Comparison of ENCODE assay signal across 7 cellular contexts in genomic region chr1:24735156-24735618, GRCh38. TPM values are rescaled to one million over a fixed set of nuclear protein-coding genes. Genes with fewer than 3 reads are reported as not detected.
DNase-seq lines count a peak whose midpoint lies in the region; ATAC-seq and TF ChIP-seq lines count a peak whose summit lies in the region.

No MANE protein-coding gene starts in this region.

- H3K9me3 Mint-ChIP-seq in dendritic cell treated with granulocyte-macrophage colony-stimulating factor and Interleukin-4, amounts not matched to agents 40 ng/mL and 50 ng/mL, for 4 days, result no peaks in the 10 kb centered on the region
- H3K9me3 Mint-ChIP-seq in mesothelial cell of epicardium, result no peaks in the 10 kb centered on the region
- no peaks in the 10 kb centered on the region for H3K9me3 Mint-ChIP-seq in type B pancreatic cell

- no peaks in the 10 kb centered on the region for H3K27me3 ChIP-seq in Karpas-422 (ENCODE audit: low read length)
- no peaks in the 10 kb centered on the region for H3K27me3 ChIP-seq in thyroid gland

- no peak overlapping the region for H3K4me3 Mint-ChIP-seq in dendritic cell treated with granulocyte-macrophage colony-stimulating factor and Interleukin-4, amounts not matched to agents 40 ng/mL and 50 ng/mL, for 4 days
- no peak overlapping the region for H3K4me3 Mint-ChIP-seq in mesothelial cell of epicardium
- peak overlapping the region; percentile 40 for H3K4me3 Mint-ChIP-seq in type B pancreatic cell

- peak overlapping the region; percentile 83 for H3K27ac Mint-ChIP-seq in dendritic cell treated with granulocyte-macrophage colony-stimulating factor and Interleukin-4, amounts not matched to agents 40 ng/mL and 50 ng/mL, for 4 days
- H3K27ac Mint-ChIP-seq in mesothelial cell of epicardium (peak overlapping the region; percentile 90), type B pancreatic cell (peak overlapping the region; percentile 11)

- intact Hi-C loops in dendritic cell treated with granulocyte-macrophage colony-stimulating factor and Interleukin-4, amounts not matched to agents 40 ng/mL and 50 ng/mL, for 4 days (cut with micrococcal nuclease), result no loop called here
- intact Hi-C loops in thyroid gland (cut with DNase I), result no loop called here

- peaks cover 3% of the 10 kb centered on the region for H3K27me3 Mint-ChIP-seq in dendritic cell treated with granulocyte-macrophage colony-stimulating factor and Interleukin-4, amounts not matched to agents 40 ng/mL and 50 ng/mL, for 4 days
- H3K27me3 Mint-ChIP-seq in mesothelial cell of epicardium (ENCODE audit: low read depth) (no peaks in the 10 kb centered on the region), type B pancreatic cell (no peaks in the 10 kb centered on the region)

- H3K4me1 Mint-ChIP-seq in dendritic cell treated with granulocyte-macrophage colony-stimulating factor and Interleukin-4, amounts not matched to agents 40 ng/mL and 50 ng/mL, for 4 days (ENCODE audit: low read depth), result peaks cover 45% of the 10 kb centered on the region
- H3K4me1 Mint-ChIP-seq in mesothelial cell of epicardium, result peaks cover 22% of the 10 kb centered on the region
- peaks cover 27% of the 10 kb centered on the region for H3K4me1 Mint-ChIP-seq in type B pancreatic cell (ENCODE audit: unreplicated experiment)

- DNase-seq in Karpas-422 (no peak), mesothelial cell of epicardium (ENCODE audit: low spot score in 2 of 2, unreplicated experiment in 2 of 2) (no peak), type B pancreatic cell (ENCODE audit: extremely low spot score, unreplicated experiment) (no peak), thyroid gland (no peak), putamen (ENCODE audit: low spot score) (no peak)

- H3K36me3 Mint-ChIP-seq in dendritic cell treated with granulocyte-macrophage colony-stimulating factor and Interleukin-4, amounts not matched to agents 40 ng/mL and 50 ng/mL, for 4 days (ENCODE audit: low read depth), result no peaks in the 10 kb centered on the region
- H3K36me3 Mint-ChIP-seq in mesothelial cell of epicardium (no peaks in the 10 kb centered on the region), type B pancreatic cell (no peaks in the 10 kb centered on the region)

- H3K27ac ChIP-seq in Karpas-422 (ENCODE audit: low read length) (0 out of 2 replicates have a peak overlapping the region, but pooled peaks have one; percentile 9), thyroid gland (peak overlapping the region in 1 of 3 donors; percentile 11)

- ATAC-seq in GM18861 (IDR thresholded peaks at IDR 0.05; ENCODE audit: unreplicated experiment), result no peak

- peak overlapping the region; percentile 8; the same call in 1 of the 2 replicates for H3K9ac ChIP-seq in Karpas-422 (ENCODE audit: low read length)

- H3K9me3 ChIP-seq in Karpas-422 (ENCODE audit: low read length) (no peaks in the 10 kb centered on the region), thyroid gland (no peaks in the 10 kb centered on the region)

- H3K4me2 ChIP-seq in Karpas-422 (ENCODE audit: low read depth, low read length, poor library complexity, severe bottlenecking), result peak overlapping the region; percentile 47

- H3K9me2 ChIP-seq in Karpas-422 (replicated peaks; ENCODE audit: insufficient read depth, low read length), result no peaks in the 10 kb centered on the region

- 70 to 75% methylated on average over 8 of the region's 8 CpGs for WGBS in thyroid gland, 2 donors

- H3K4me3 ChIP-seq in Karpas-422 (ENCODE audit: low read length) (no peak overlapping the region), thyroid gland (replicated peaks in 1 of 3) (no peak overlapping the region)

- H4K20me1 ChIP-seq in Karpas-422 (ENCODE audit: insufficient read depth, low read depth, low read length), result no peaks in the 10 kb centered on the region

- no peak for TF ChIP-seq POLR2A in thyroid gland (IDR thresholded peaks at IDR 0.05)

- H3K79me2 ChIP-seq in Karpas-422 (ENCODE audit: low read length), result no peaks in the 10 kb centered on the region

- H3K4me1 ChIP-seq in Karpas-422 (ENCODE audit: low read length), result peaks cover 31% of the 10 kb centered on the region
- H3K4me1 ChIP-seq in thyroid gland, result peaks cover 8 to 23% of the 10 kb centered on the region in 2 donors

- TF ChIP-seq CTCF in mesothelial cell of epicardium (IDR thresholded peaks at IDR 0.05; ENCODE audit: unreplicated experiment) (no peak), type B pancreatic cell (conservative IDR thresholded peaks at IDR 0.05) (no peak), thyroid gland (IDR thresholded peaks at IDR 0.05) (no peak)

- H3K36me3 ChIP-seq in Karpas-422 (ENCODE audit: insufficient read depth, low read length) (no peaks in the 10 kb centered on the region), thyroid gland (no peaks in the 10 kb centered on the region)

- H2AFZ ChIP-seq in Karpas-422 (ENCODE audit: low read length), result peak overlapping the region; percentile 48

RNA-seq across cellular contexts. Expression of gene CLIC4, which starts 10.1 kb away (rescaled TPM):
- total RNA-seq in Karpas-422 (2014; rRNA removed; shearing (Covaris generic); ENCODE audit: low replicate concordance), result 49.1 and 87.4 TPM in 2 replicates
- total RNA-seq in mesothelial cell of epicardium (135 to 136 TPM (median 135 TPM) in 3 replicates), type B pancreatic cell (ENCODE audit: low replicate concordance) (102 and 109 TPM in 2 replicates), thyroid gland (100 to 1,000 TPM in 2 of 4 donors, 10 to 100 TPM in 2; 53.0 to 151 (median 95.3) TPM)

Comparison
In these comparisons a context has a peak if more than half of its experiments do, and no peak if none do; other contexts are left out.
1. H3K27ac Mint-ChIP-seq: peak in every context shown above with its lines; median percentile 90 in mesothelial cell of epicardium; 83 in dendritic cell treated with granulocyte-macrophage colony-stimulating factor and Interleukin-4, amounts not matched to agents 40 ng/mL and 50 ng/mL, for 4 days; 11 in type B pancreatic cell.